Comparison of ENCODE assay signal across 8 cellular contexts in the genomic region with DNA sequence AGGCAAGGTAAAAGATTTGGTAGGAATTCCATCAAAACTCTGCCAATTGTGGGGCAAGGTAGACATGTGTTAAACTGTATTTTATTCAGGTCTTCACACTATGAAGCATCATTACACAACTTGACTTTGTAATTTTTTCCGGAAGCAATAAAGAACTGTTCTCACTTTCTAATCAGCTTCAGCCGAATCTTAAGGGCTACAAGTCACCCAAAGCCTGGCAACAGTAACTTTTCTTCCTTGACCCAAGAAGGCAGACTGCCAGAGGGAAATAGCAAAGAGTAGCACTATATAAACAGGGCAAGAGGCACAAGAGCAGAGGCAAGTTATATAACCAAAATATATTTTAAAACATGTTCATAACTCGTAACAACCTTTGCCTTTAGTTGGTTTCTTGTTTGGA. TPM values are rescaled to one million over a fixed set of nuclear protein-coding genes. Genes with fewer than 3 reads are reported as not detected.
A peak's percentile ranks its signal among the peaks of the same experiment; 100 is the strongest.
DNase-seq lines count a peak whose midpoint lies in the region; ATAC-seq and TF ChIP-seq lines count a peak whose summit lies in the region.

No MANE protein-coding gene starts in this region.

- no peaks in the 10 kb centered on the region for H3K9me3 Mint-ChIP-seq in natural killer cell treated with Interleukin-12 subunit alpha and Interleukin-12 subunit beta and Interleukin-15 and Interleukin-18, amount 100 ng/mL, for 72 hours

- H3K4me1 Mint-ChIP-seq in natural killer cell treated with Interleukin-12 subunit alpha and Interleukin-12 subunit beta and Interleukin-15 and Interleukin-18, amount 100 ng/mL, for 72 hours (ENCODE audit: low read depth in 2 of 2) = peaks cover 11 to 28% of the 10 kb centered on the region in 2 donors

- TF ChIP-seq CTCF in 22Rv1 (IDR thresholded peaks at IDR 0.05) (no peak), GM13977 (IDR thresholded peaks at IDR 0.05; ENCODE audit: extremely low read depth, insufficient read depth, missing control alignments) (no peak), epithelial cell of esophagus (IDR thresholded peaks at IDR 0.05; ENCODE audit: insufficient read depth, low read depth, low read length, missing control alignments) (no peak)

- H3K27ac ChIP-seq in 22Rv1 = peak overlapping the region; percentile 98

- peak; percentile 59 for DNase-seq in GM13977 (ENCODE audit: low spot score)
- DNase-seq in SK-MEL-5 (ENCODE audit: low read depth, low spot score) = peak; percentile 31
- peak; percentile 19 for DNase-seq in epithelial cell of esophagus (ENCODE audit: low read depth)
- DNase-seq in natural killer cell treated with Interleukin-12 subunit alpha and Interleukin-12 subunit beta and Interleukin-15 and Interleukin-18, amount 100 ng/mL, for 72 hours (ENCODE audit: low spot score) = no peak
- DNase-seq in NCI-H510A treated with DMSO at 0.1 percent for 48 hours (lab: John Stamatoyannopoulos, UW) = no peak
- no peak for DNase-seq in amniotic stem cell (lab: John Stamatoyannopoulos, UW)
- DNase-seq in NCI-H2029 treated with DMSO at 0.1 percent for 48 hours (lab: John Stamatoyannopoulos, UW) = no peak

- in situ Hi-C loops in GM13977 (cut with MboI; ENCODE audit: low pct_unique_long_range_greater_than_20kb, low sequenced_read_pairs, unreplicated experiment) (no loop called here), SK-MEL-5 (cut with HindIII; ENCODE audit: low pct_unique_long_range_greater_than_20kb, low sequenced_read_pairs) (no loop called here)

- H3K27ac Mint-ChIP-seq in natural killer cell treated with Interleukin-12 subunit alpha and Interleukin-12 subunit beta and Interleukin-15 and Interleukin-18, amount 100 ng/mL, for 72 hours = peak overlapping the region; percentile 92 to 97

- H3K4me3 ChIP-seq in epithelial cell of esophagus (ENCODE audit: low read length) = peak overlapping the region; percentile 48

- H3K4me3 Mint-ChIP-seq in natural killer cell treated with Interleukin-12 subunit alpha and Interleukin-12 subunit beta and Interleukin-15 and Interleukin-18, amount 100 ng/mL, for 72 hours = peak overlapping the region; percentile 95

- H3K27me3 Mint-ChIP-seq in natural killer cell treated with Interleukin-12 subunit alpha and Interleukin-12 subunit beta and Interleukin-15 and Interleukin-18, amount 100 ng/mL, for 72 hours = no peaks in the 10 kb centered on the region

- no peaks in the 10 kb centered on the region for H3K36me3 Mint-ChIP-seq in natural killer cell treated with Interleukin-12 subunit alpha and Interleukin-12 subunit beta and Interleukin-15 and Interleukin-18, amount 100 ng/mL, for 72 hours

- no peak for ATAC-seq in natural killer cell treated with Interleukin-12 subunit alpha and Interleukin-12 subunit beta and Interleukin-15 and Interleukin-18, amount 100 ng/mL, for 72 hours

RNA-seq across cellular contexts. Expression of a gene that starts 1.5 kb away (rescaled TPM):
- 59.6 and 72.0 TPM in 2 replicates for total RNA-seq in SK-MEL-5 (2014; rRNA removed; shearing (Covaris generic))
- 68.4 and 76.5 TPM in 2 replicates for polyA plus RNA-seq in SK-MEL-5 (2015; cell fraction: cytosol; rRNA removed)
- 227 and 246 TPM in 2 replicates for polyA plus RNA-seq in SK-MEL-5 (2015; cell fraction: nucleus; rRNA removed)
- 100 to 1,000 TPM; 131 to 163 TPM for total RNA-seq in natural killer cell treated with Interleukin-12 subunit alpha and Interleukin-12 subunit beta and Interleukin-15 and Interleukin-18, amount 100 ng/mL, for 72 hours

RNA-seq across cellular contexts. Expression of a gene that starts 55.5 kb away (rescaled TPM):
- 19.9 and 25.1 TPM in 2 replicates for total RNA-seq in SK-MEL-5 (2014; rRNA removed; shearing (Covaris generic))
- polyA plus RNA-seq in SK-MEL-5 (2015; cell fraction: cytosol; rRNA removed) = 12.2 and 16.9 TPM in 2 replicates
- polyA plus RNA-seq in SK-MEL-5 (2015; cell fraction: nucleus; rRNA removed) = 26.9 and 30.3 TPM in 2 replicates
- total RNA-seq in natural killer cell treated with Interleukin-12 subunit alpha and Interleukin-12 subunit beta and Interleukin-15 and Interleukin-18, amount 100 ng/mL, for 72 hours = 10 to 100 TPM; 43.5 to 57.7 TPM

Comparison
In these comparisons a context has a peak if more than half of its experiments do, and no peak if none do; other contexts are left out.
1. DNase-seq: peak in GM13977 (single experiment), SK-MEL-5 (single experiment) and epithelial cell of esophagus (single experiment); none in natural killer cell treated with Interleukin-12 subunit alpha and Interleukin-12 subunit beta and Interleukin-15 and Interleukin-18, amount 100 ng/mL, for 72 hours (single experiment), NCI-H510A treated with DMSO at 0.1 percent for 48 hours (single experiment), amniotic stem cell (single experiment) and NCI-H2029 treated with DMSO at 0.1 percent for 48 hours (single experiment).